Comparison of ENCODE assay signal across 8 cellular contexts in the genomic region with DNA sequence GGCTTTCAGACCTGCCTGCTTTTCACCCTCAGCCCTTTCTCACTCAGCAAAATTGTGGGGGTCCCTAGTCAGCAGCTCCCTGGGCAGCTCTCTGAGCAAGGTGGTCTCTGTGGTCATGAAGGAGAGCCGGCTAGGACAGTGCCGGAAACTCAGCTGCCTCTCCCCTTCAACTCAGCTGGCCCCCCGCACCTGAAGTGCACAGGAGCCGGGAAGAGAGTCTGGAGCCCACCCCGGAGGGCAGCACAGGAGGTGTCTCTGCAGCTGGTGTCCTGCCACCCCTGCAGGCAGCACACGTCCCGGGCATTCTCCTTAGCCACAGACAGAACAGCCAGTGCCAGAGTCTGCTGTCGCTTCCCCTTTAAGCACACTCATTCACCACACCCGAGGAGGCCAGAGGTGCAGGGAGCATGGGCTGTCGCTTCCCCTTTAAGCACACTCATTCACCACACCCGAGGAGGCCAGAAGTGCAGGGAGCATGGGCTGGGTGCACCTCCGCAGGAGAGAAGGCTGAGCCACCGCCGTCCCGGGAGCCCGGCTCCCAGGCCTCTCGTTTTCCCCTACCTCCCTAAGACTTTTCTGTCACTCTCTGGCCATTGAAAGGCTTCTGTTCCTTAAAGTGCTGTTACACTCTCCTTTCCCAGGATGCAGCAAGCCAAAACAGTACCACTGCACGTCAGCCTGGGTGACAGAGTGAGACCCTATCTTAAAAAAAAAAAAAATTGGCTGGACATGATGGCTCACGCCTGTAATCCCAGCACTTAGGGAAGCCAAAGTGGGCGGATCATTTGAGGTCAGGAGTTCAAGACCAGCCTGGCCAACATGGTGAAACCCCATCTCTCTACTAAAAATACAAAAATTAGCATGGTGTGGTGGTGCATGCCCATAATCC. TPM values are rescaled to one million over a fixed set of nuclear protein-coding genes. Genes with fewer than 3 reads are reported as not detected.
A peak's percentile ranks its signal among the peaks of the same experiment; 100 is the strongest.
DNase-seq lines count a peak whose midpoint lies in the region; ATAC-seq, FAIRE-seq and TF ChIP-seq lines count a peak whose summit lies in the region.

No MANE protein-coding gene starts in this region.

- no peak overlapping the region for H3K27ac Mint-ChIP-seq in effector memory CD8-positive, alpha-beta T cell
- H3K27ac Mint-ChIP-seq in neural crest cell (ENCODE audit: unreplicated experiment), result no peak overlapping the region

- no peaks in the 10 kb centered on the region for H4K20me1 ChIP-seq in OCI-LY7 (ENCODE audit: insufficient read depth, low read length)

- TF ChIP-seq CTCF in OCI-LY7 (conservative IDR thresholded peaks at IDR 0.05; ENCODE audit: low read length) (no peak), neural crest cell (conservative IDR thresholded peaks at IDR 0.05) (no peak)

- H3K9me3 Mint-ChIP-seq in effector memory CD8-positive, alpha-beta T cell, result no peaks in the 10 kb centered on the region
- no peaks in the 10 kb centered on the region for H3K9me3 Mint-ChIP-seq in neural crest cell

- POLR2A ChIA-PET in OCI-LY7 (lab: Charles Lee), result no interaction called here

- no peak for ATAC-seq in effector memory CD8-positive, alpha-beta T cell (replicated peaks)
- ATAC-seq in HG03135 (IDR thresholded peaks at IDR 0.05; ENCODE audit: unreplicated experiment), result no peak

- no peak overlapping the region for H3K4me2 ChIP-seq in OCI-LY7 (ENCODE audit: low read length)

- DNase-seq in GM19239 (ENCODE audit: insufficient read length, low spot score), result peak; percentile 58
- DNase-seq in OCI-LY7 (ENCODE audit: low spot score), result peak; percentile 30
- DNase-seq in effector memory CD8-positive, alpha-beta T cell, result no peak
- DNase-seq in neural crest cell (ENCODE audit: low read depth, low spot score), result no peak
- DNase-seq in LoVo (ENCODE audit: low spot score), result no peak
- DNase-seq in NCI-H2171 treated with DMSO at 0.1 percent for 48 hours (lab: John Stamatoyannopoulos, UW), result no peak
- DNase-seq in activated gamma-delta T cell treated with Interleukin-2 at 50 U/mL for 16 hours, result no peak

- H3K27me3 Mint-ChIP-seq in effector memory CD8-positive, alpha-beta T cell, result peaks cover 17 to 56% of the 10 kb centered on the region in 2 donors
- peaks cover 38% of the 10 kb centered on the region for H3K27me3 Mint-ChIP-seq in neural crest cell (ENCODE audit: low read depth)

- no peak overlapping the region for H3K27ac ChIP-seq in OCI-LY7 (ENCODE audit: low read depth, low read length, poor library complexity, severe bottlenecking)

- peak; percentile 92 for FAIRE-seq in GM19239 (lab: Jason Lieb, UNC)

- BruUV-seq in OCI-LY7 (replicated peaks; lab: Mats Ljungman, UMichigan), result no TSS peak

- H3K4me1 ChIP-seq in OCI-LY7 (ENCODE audit: insufficient read depth, low read length, poor library complexity, severe bottlenecking), result peaks cover 7% of the 10 kb centered on the region

- no peaks in the 10 kb centered on the region for H3K79me2 ChIP-seq in OCI-LY7 (ENCODE audit: insufficient read depth, low read depth, low read length)

- H3K36me3 ChIP-seq in OCI-LY7 (ENCODE audit: insufficient read depth, low read length), result no peaks in the 10 kb centered on the region

- H3K36me3 Mint-ChIP-seq in effector memory CD8-positive, alpha-beta T cell (ENCODE audit: insufficient read depth), result peaks cover 8% of the 10 kb centered on the region
- no peaks in the 10 kb centered on the region for H3K36me3 Mint-ChIP-seq in neural crest cell (ENCODE audit: low read depth)

- CTCF ChIA-PET in OCI-LY7 (lab: Charles Lee; ENCODE audit: unreplicated experiment), result no interaction called here

- no peaks in the 10 kb centered on the region for H3K9me2 ChIP-seq in OCI-LY7 (ENCODE audit: insufficient read depth, low read length)

- H3K4me3 Mint-ChIP-seq in effector memory CD8-positive, alpha-beta T cell, result peak overlapping the region; percentile 22 to 61
- peak overlapping the region; percentile 66 for H3K4me3 Mint-ChIP-seq in neural crest cell

- H2AFZ ChIP-seq in OCI-LY7 (ENCODE audit: low read length), result no peak overlapping the region

- no peak overlapping the region for H3K4me3 ChIP-seq in OCI-LY7 (ENCODE audit: low read depth, low read length, poor library complexity, severe bottlenecking)

- peaks cover 3 to 5% of the 10 kb centered on the region in 2 donors for H3K4me1 Mint-ChIP-seq in effector memory CD8-positive, alpha-beta T cell (ENCODE audit: low read depth in 2 of 2)
- H3K4me1 Mint-ChIP-seq in neural crest cell, result peaks cover 7% of the 10 kb centered on the region

- H3K9me3 ChIP-seq in OCI-LY7 (ENCODE audit: low read length), result no peaks in the 10 kb centered on the region

- intact Hi-C loops in OCI-LY7 (cut with micrococcal nuclease; ENCODE audit: unreplicated experiment), result no loop called here

RNA-seq across cellular contexts. Expression of gene SAMD11, which starts 16.9 kb away (rescaled TPM):
- 0.06 TPM in 1 of 2 replicates, not detected in the other for total RNA-seq in OCI-LY7 (2014; rRNA removed; shearing (Covaris generic))
- total RNA-seq in OCI-LY7 (2022) (not detected in 2 replicates), neural crest cell (0.14 TPM in 1 of 2 replicates, not detected in the other)

RNA-seq across cellular contexts. Expression of gene NOC2L, which starts 52.3 kb away (rescaled TPM):
- total RNA-seq in OCI-LY7 (2014; rRNA removed; shearing (Covaris generic)), result 77.9 and 84.0 TPM in 2 replicates
- total RNA-seq in OCI-LY7 (2022) (72.1 and 99.0 TPM in 2 replicates), neural crest cell (95.4 and 106 TPM in 2 replicates)

RNA-seq across cellular contexts. Expression of gene KLHL17, which starts 53.6 kb away (rescaled TPM):
- total RNA-seq in OCI-LY7 (2014; rRNA removed; shearing (Covaris generic)), result 20.7 and 21.7 TPM in 2 replicates
- total RNA-seq in OCI-LY7 (2022) (23.3 and 24.2 TPM in 2 replicates), neural crest cell (41.5 and 43.9 TPM in 2 replicates)

RNA-seq across cellular contexts. Expression of gene PLEKHN1, which starts 59.5 kb away (rescaled TPM):
- 0.05 TPM in 1 of 2 replicates, not detected in the other for total RNA-seq in OCI-LY7 (2014; rRNA removed; shearing (Covaris generic))
- total RNA-seq in OCI-LY7 (2022) (not detected in 2 replicates), neural crest cell (not detected in 2 replicates)

Comparison
In these comparisons a context has a peak if more than half of its experiments do, and no peak if none do; other contexts are left out.
1. DNase-seq: peak in GM19239 (single experiment) and OCI-LY7 (single experiment); none in effector memory CD8-positive, alpha-beta T cell (0 of 3), neural crest cell (single experiment), LoVo (single experiment), NCI-H2171 treated with DMSO at 0.1 percent for 48 hours (single experiment) and activated gamma-delta T cell treated with Interleukin-2 at 50 U/mL for 16 hours (single experiment).